ENCODE assay signal across 20 cellular contexts in genomic region chr19:49438261-49438660, GRCh38. TPM values are rescaled to one million over a fixed set of nuclear protein-coding genes. Genes with fewer than 3 reads are reported as not detected.
DNase-seq lines count a peak whose midpoint lies in the region; ATAC-seq and TF ChIP-seq lines count a peak whose summit lies in the region.
"Had no signal": no experiment of that assay in that cellular context is flagged by ENCODE, and none has a peak within 500 bp of the region (broad histone marks: within the 10 kb centered on the region; RNA-seq: fewer than 3 reads in every experiment).

No MANE protein-coding gene starts in this region.

- no peak overlapping the region for H3K4me3 ChIP-seq in sigmoid colon
- H3K4me3 ChIP-seq in esophagus muscularis mucosa, result no peak overlapping the region
- H3K4me3 ChIP-seq: A549, GM23248, HAP-1 had no signal

- no peak for TF ChIP-seq POLR2A in sigmoid colon (IDR thresholded peaks at IDR 0.05)
- TF ChIP-seq POLR2A in esophagus muscularis mucosa (IDR thresholded peaks at IDR 0.05; ENCODE audit: low read depth), result no peak

- H3K27me3 ChIP-seq in sigmoid colon, result peaks cover 42 to 100% (median 94%) of the 10 kb centered on the region in 3 donors
- H3K27me3 ChIP-seq in esophagus muscularis mucosa, result peaks cover 0 to 99% (median 65%) of the 10 kb centered on the region in 4 donors

- TF ChIP-seq CTCF in glutamatergic neuron (IDR thresholded peaks at IDR 0.05; ENCODE audit: partially characterized antibody, unreplicated experiment) (no peak), sigmoid colon (IDR thresholded peaks at IDR 0.05) (no peak), esophagus muscularis mucosa (IDR thresholded peaks at IDR 0.05) (no peak)

- WGBS in sigmoid colon, 2 donors, result 11 to 14% methylated on average over 6 of the region's 6 CpGs
- WGBS in esophagus muscularis mucosa, result 18% methylated on average over 6 of the region's 6 CpGs

- H3K9me3 ChIP-seq in sigmoid colon (no peaks in the 10 kb centered on the region), esophagus muscularis mucosa (no peaks in the 10 kb centered on the region)
- H3K9me3 ChIP-seq: A549, BE2C, HAP-1 had no signal

- H3K36me3 Mint-ChIP-seq in glutamatergic neuron (ENCODE audit: unreplicated experiment), result peaks cover 12% of the 10 kb centered on the region

- H3K4me1 Mint-ChIP-seq in glutamatergic neuron (ENCODE audit: low read depth, unreplicated experiment), result peaks cover 39% of the 10 kb centered on the region

- no peak overlapping the region for H3K27ac ChIP-seq in sigmoid colon
- no peak overlapping the region for H3K27ac ChIP-seq in esophagus muscularis mucosa (replicated peaks in 1 of 4)
- H3K27ac ChIP-seq: A549, GM23248, KMS-11 had no signal

- ATAC-seq in HG02642 (IDR thresholded peaks at IDR 0.05; ENCODE audit: poor library complexity, unreplicated experiment), result no peak
- no peak for ATAC-seq in GM21786 (IDR thresholded peaks at IDR 0.05; ENCODE audit: unreplicated experiment)
- ATAC-seq: A549 had no signal

- H3K9me3 Mint-ChIP-seq in glutamatergic neuron (ENCODE audit: unreplicated experiment), result peaks cover 18% of the 10 kb centered on the region

- H3K4me3 Mint-ChIP-seq in glutamatergic neuron (ENCODE audit: unreplicated experiment), result peak overlapping the region; percentile 98

- peak; percentile 77 for DNase-seq in G401 (ENCODE audit: low spot score)
- DNase-seq in NCI-H524 (lab: John Stamatoyannopoulos, UW), result peak; percentile 89 to 93
- peak in 30 of 58 donors; percentile 5 to 69 (median 42) for DNase-seq in anterior cingulate cortex (lab: John Stamatoyannopoulos, UW)
- no peak for DNase-seq in glutamatergic neuron
- DNase-seq in sigmoid colon, result no peak
- DNase-seq in esophagus muscularis mucosa (ENCODE audit: extremely low spot score), result no peak
- DNase-seq: BE2C, DMS79 treated with DMSO at 0.1 percent for 48 hours, GM23248, NCI-H1105, NCI-H146, NCI-H2081, NCI-H446 treated with DMSO at 0.1 percent for 48 hours, Right ventricle myocardium superior had no signal

- TF ChIP-seq EP300 in sigmoid colon (IDR thresholded peaks at IDR 0.05) (no peak), esophagus muscularis mucosa (IDR thresholded peaks at IDR 0.05) (no peak)

- in situ Hi-C loops in G401 (cut with HindIII; ENCODE audit: low sequenced_read_pairs), result no loop called here

- intact Hi-C loops in sigmoid colon (cut with DNase I), result no loop called here
- intact Hi-C loops in esophagus muscularis mucosa (cut with DNase I), result no loop called here

- H3K36me3 ChIP-seq in sigmoid colon (no peaks in the 10 kb centered on the region), esophagus muscularis mucosa (no peaks in the 10 kb centered on the region)
- H3K36me3 ChIP-seq: BE2C, HAP-1 had no signal

- H3K27ac Mint-ChIP-seq in glutamatergic neuron (ENCODE audit: unreplicated experiment), result peak overlapping the region; percentile 100

- H3K4me1 ChIP-seq in sigmoid colon (peaks cover 0 to 23% (median 16%) of the 10 kb centered on the region in 4 donors), esophagus muscularis mucosa (peaks cover 17 to 46% (median 30%) of the 10 kb centered on the region in 4 donors)

- H3K27me3 Mint-ChIP-seq in glutamatergic neuron (ENCODE audit: unreplicated experiment), result peaks cover 28% of the 10 kb centered on the region

RNA-seq across cellular contexts. Expression of gene SLC17A7, which starts 3.1 kb away (rescaled TPM):
- 3.1 and 7.0 TPM in 2 replicates for total RNA-seq in G401 (2014; rRNA removed; shearing (Covaris generic))
- total RNA-seq in glutamatergic neuron (ENCODE audit: unreplicated experiment) (188 TPM), sigmoid colon (1 to 10 TPM in 1 of 4 donors, under 1 TPM in 2, not detected in 1; 0.28 to 1.4 (median 0.82) TPM), esophagus muscularis mucosa (1 to 10 TPM in 2 of 4 donors, under 1 TPM in 2; 0.83 to 5.2 (median 1.3) TPM)
- 1 to 10 TPM in 1 of 3 donors, under 1 TPM in 2; 0.23 to 1.8 (median 0.41) TPM for polyA plus RNA-seq in sigmoid colon
- total RNA-seq: GM23248 had no signal
- polyA plus RNA-seq: GM23248 had no signal

RNA-seq across cellular contexts. Expression of gene GFY, which starts 13.1 kb away (rescaled TPM):
- total RNA-seq in G401 (2014; rRNA removed; shearing (Covaris generic)), result 0.55 and 1.3 TPM in 2 replicates
- 0.88 TPM for total RNA-seq in glutamatergic neuron (ENCODE audit: unreplicated experiment)
- not detected for total RNA-seq in sigmoid colon
- not detected for polyA plus RNA-seq in sigmoid colon
- not detected for total RNA-seq in esophagus muscularis mucosa
- total RNA-seq: GM23248, Right ventricle myocardium superior, SK-MEL-5 had no signal
- polyA plus RNA-seq: GM23248 had no signal

RNA-seq across cellular contexts. Expression of gene PIH1D1, which starts 13.4 kb away (rescaled TPM):
- total RNA-seq in G401 (2014; rRNA removed; shearing (Covaris generic)), result 148 and 183 TPM in 2 replicates
- 104 TPM for total RNA-seq in glutamatergic neuron (ENCODE audit: unreplicated experiment)
- total RNA-seq in sigmoid colon, result 10 to 100 TPM; 62.9 to 99.6 (median 81.4) TPM
- polyA plus RNA-seq in sigmoid colon, result 100 to 1,000 TPM in 1 of 3 donors, 10 to 100 TPM in 2; 63.6 to 105 (median 65.5) TPM
- 10 to 100 TPM; 73.6 to 84.0 (median 78.4) TPM for total RNA-seq in esophagus muscularis mucosa

RNA-seq across cellular contexts. Expression of gene ALDH16A1, which starts 14.8 kb away (rescaled TPM):
- total RNA-seq in G401 (2014; rRNA removed; shearing (Covaris generic)), result 50.9 and 65.6 TPM in 2 replicates
- 28.6 TPM for total RNA-seq in glutamatergic neuron (ENCODE audit: unreplicated experiment)
- 10 to 100 TPM; 14.1 to 25.3 (median 18.1) TPM for total RNA-seq in sigmoid colon
- 10 to 100 TPM; 14.3 to 44.2 (median 18.0) TPM for polyA plus RNA-seq in sigmoid colon
- 10 to 100 TPM; 22.1 to 29.1 (median 26.2) TPM for total RNA-seq in esophagus muscularis mucosa

RNA-seq across cellular contexts. Expression of gene PTH2, which starts 15.0 kb away (rescaled TPM):
- not detected in 2 replicates for total RNA-seq in G401 (2014; rRNA removed; shearing (Covaris generic))
- total RNA-seq in glutamatergic neuron (ENCODE audit: unreplicated experiment), result 2.5 TPM
- total RNA-seq in sigmoid colon, result not detected
- polyA plus RNA-seq in sigmoid colon, result not detected
- not detected for total RNA-seq in esophagus muscularis mucosa
- total RNA-seq: GM23248, Right ventricle myocardium superior, SK-MEL-5 had no signal
- polyA plus RNA-seq: A549, GM23248 had no signal

Comparison
In these comparisons a context has a peak if more than half of its experiments do, and no peak if none do; other contexts are left out.
1. DNase-seq: peak in G401 (single experiment), NCI-H524 (2 of 2) and anterior cingulate cortex (30 of 58); none in glutamatergic neuron (single experiment), sigmoid colon (single experiment) and esophagus muscularis mucosa (single experiment).
2. RNA of gene SLC17A7, which starts 3.1 kb away (total RNA-seq): 188 TPM in glutamatergic neuron (single experiment); 3.1 to 7.0 TPM in G401, 0.83 to 5.2 TPM in esophagus muscularis mucosa and 0.28 to 1.4 TPM in sigmoid colon; every median in the first group is over 10 times any median in the second.